In genomic region chr3:61593630-61594029, GRCh38 we compare ENCODE assay signal across 25 cellular contexts. TPM values are rescaled to one million over a fixed set of nuclear protein-coding genes. Genes with fewer than 3 reads are reported as not detected.
DNase-seq lines count a peak whose midpoint lies in the region; ATAC-seq and TF ChIP-seq lines count a peak whose summit lies in the region.
"Had no signal": no experiment of that assay in that cellular context is flagged by ENCODE, and none has a peak within 500 bp of the region (broad histone marks: within the 10 kb centered on the region; RNA-seq: fewer than 3 reads in every experiment).

No MANE protein-coding gene starts in this region.

- no peak overlapping the region for H2AFZ ChIP-seq in fibroblast of lung (ENCODE audit: low read length)

- in situ Hi-C loops in gastrocnemius medialis (cut with MboI; ENCODE audit: low sequenced_read_pairs in 4 of 4), result no loop called here

- H3K9me3 ChIP-seq in HEK293 (ENCODE audit: control insufficient read depth, insufficient read depth, low read depth, low read length) (no peaks in the 10 kb centered on the region), fibroblast of lung (ENCODE audit: control insufficient read depth, insufficient read depth, low read depth, low read length) (no peaks in the 10 kb centered on the region), gastrocnemius medialis (no peaks in the 10 kb centered on the region), MG63 (no peaks in the 10 kb centered on the region)
- H3K9me3 ChIP-seq: Caco-2 had no signal

- DNase-seq in SK-N-DZ (ENCODE audit: low spot score) (peak; percentile 16), fibroblast of lung (ENCODE audit: low read depth in 2 of 2) (no peak), gastrocnemius medialis (no peak), GM10266 (ENCODE audit: extremely low spot score) (no peak), MG63 (no peak), NCI-H82 (lab: John Stamatoyannopoulos, UW) (no peak)
- no peak for DNase-seq in activated CD8-positive, alpha-beta T cell treated with anti-CD3 and anti-CD28 coated beads for 36 hours
- DNase-seq: Caco-2; CD8-positive, alpha-beta T cell; DMS 273 treated with DMSO at 0.1 percent for 48 hours; DMS79 treated with DMSO at 0.1 percent for 48 hours; GF-D8; NCI-H1105 treated with DMSO at 0.1 percent for 48 hours; NCI-H146; NCI-H1930; NCI-H2107; NCI-H446; NCI-H524 treated with DMSO at 0.1 percent for 48 hours; SIG-M5 had no signal

- H3K4me1 Mint-ChIP-seq in activated CD8-positive, alpha-beta T cell treated with anti-CD3 and anti-CD28 coated beads for 36 hours (ENCODE audit: low read depth), result no peaks in the 10 kb centered on the region
- H3K4me1 Mint-ChIP-seq: B cell had no signal

- H3K27me3 ChIP-seq in fibroblast of lung (ENCODE audit: control insufficient read depth, insufficient read depth, low read length), result no peaks in the 10 kb centered on the region
- H3K27me3 ChIP-seq in gastrocnemius medialis, result no peaks in the 10 kb centered on the region
- no peaks in the 10 kb centered on the region for H3K27me3 ChIP-seq in MG63

- H4K20me1 ChIP-seq in fibroblast of lung (ENCODE audit: control insufficient read depth, extremely low read depth, insufficient read depth, low read length), result no peaks in the 10 kb centered on the region

- no peak for TF ChIP-seq POLR2A in gastrocnemius medialis (IDR thresholded peaks at IDR 0.05)

- H3K4me1 ChIP-seq in HEK293 (ENCODE audit: control insufficient read depth, insufficient read depth, low read length) (peaks cover 4% of the 10 kb centered on the region; the same call in 1 of the 2 replicates), fibroblast of lung (ENCODE audit: control insufficient read depth, extremely low read depth, insufficient read depth, low read length) (peaks cover 15% of the 10 kb centered on the region), gastrocnemius medialis (peaks cover 21 to 57% of the 10 kb centered on the region in 2 donors)
- H3K4me1 ChIP-seq: Caco-2 had no signal

- H3K27ac ChIP-seq in HEK293 (ENCODE audit: extremely low read depth, low read depth, low read length) (no peak overlapping the region), fibroblast of lung (ENCODE audit: insufficient read depth, low read length) (no peak overlapping the region), gastrocnemius medialis (peak overlapping the region; percentile 2 to 61 (median 54))
- H3K27ac ChIP-seq: C4-2B, RWPE1 had no signal

- H3K36me3 ChIP-seq in HEK293 (ENCODE audit: control insufficient read depth in 2 of 2, insufficient read depth in 1 of 2, low read length in 2 of 2), result no peaks in the 10 kb centered on the region
- H3K36me3 ChIP-seq in fibroblast of lung (ENCODE audit: control insufficient read depth, insufficient read depth, low read length), result no peaks in the 10 kb centered on the region
- H3K36me3 ChIP-seq in gastrocnemius medialis, result no peaks in the 10 kb centered on the region
- H3K36me3 ChIP-seq in MG63, result no peaks in the 10 kb centered on the region

- no peak for TF ChIP-seq CTCF in HEK293 (tag by site-specific recombination; IDR thresholded peaks at IDR 0.05)
- no peak for TF ChIP-seq CTCF in fibroblast of lung (conservative IDR thresholded peaks at IDR 0.05 in 1 of 2, IDR thresholded peaks at IDR 0.05 in 1 of 2; ENCODE audit: low read depth in 1 of 2, low read length in 2 of 2)
- TF ChIP-seq CTCF in gastrocnemius medialis (IDR thresholded peaks at IDR 0.05 in 4 of 5, conservative IDR thresholded peaks at IDR 0.05 in 1 of 5), result no peak
- TF ChIP-seq CTCF in activated CD8-positive, alpha-beta T cell treated with anti-CD3 and anti-CD28 coated beads for 36 hours (IDR thresholded peaks at IDR 0.05), result no peak
- no peak for TF ChIP-seq CTCF in GM10266 (IDR thresholded peaks at IDR 0.05; ENCODE audit: control insufficient read depth, insufficient read depth, low read depth, missing control alignments)

- H3K4me3 Mint-ChIP-seq in activated CD8-positive, alpha-beta T cell treated with anti-CD3 and anti-CD28 coated beads for 36 hours, result no peak overlapping the region
- H3K4me3 Mint-ChIP-seq: B cell; CD8-positive, alpha-beta T cell had no signal

- H3K27ac Mint-ChIP-seq in activated CD8-positive, alpha-beta T cell treated with anti-CD3 and anti-CD28 coated beads for 36 hours, result no peak overlapping the region
- H3K27ac Mint-ChIP-seq: B cell; CD8-positive, alpha-beta T cell had no signal

- no peak overlapping the region for H3K9ac ChIP-seq in fibroblast of lung (ENCODE audit: insufficient read depth, low read length)

- CTCF ChIA-PET in HEK293 (lab: Yijun Ruan, JAX), result no interaction called here
- CTCF ChIA-PET in activated CD8-positive, alpha-beta T cell treated with anti-CD3 and anti-CD28 coated beads for 36 hours (lab: Charles Lee), result no interaction called here

- intact Hi-C loops in gastrocnemius medialis (cut with DNase I; ENCODE audit: low total_unique reads), result no loop called here
- intact Hi-C loops in activated CD8-positive, alpha-beta T cell treated with anti-CD3 and anti-CD28 coated beads for 36 hours (cut with micrococcal nuclease), result no loop called here

- no peak for ATAC-seq in gastrocnemius medialis
- no peak for ATAC-seq in activated CD8-positive, alpha-beta T cell treated with anti-CD3 and anti-CD28 coated beads for 36 hours
- ATAC-seq: CD8-positive, alpha-beta T cell; K562; Panc1 had no signal

- H3K4me3 ChIP-seq in HEK293 (ENCODE audit: low read depth, low read length) (no peak overlapping the region), fibroblast of lung (replicated peaks in 1 of 4; ENCODE audit: control extremely low read depth in 1 of 4, insufficient read depth in 1 of 4, low read depth in 3 of 4, low read length in 4 of 4) (no peak overlapping the region), gastrocnemius medialis (no peak overlapping the region), MG63 (no peak overlapping the region)
- H3K4me3 ChIP-seq: K562 had no signal

- H3K36me3 Mint-ChIP-seq in activated CD8-positive, alpha-beta T cell treated with anti-CD3 and anti-CD28 coated beads for 36 hours (ENCODE audit: low read depth), result no peaks in the 10 kb centered on the region
- H3K36me3 Mint-ChIP-seq: CD8-positive, alpha-beta T cell had no signal

- peaks cover 25% of the 10 kb centered on the region for H3K79me2 ChIP-seq in fibroblast of lung (ENCODE audit: control insufficient read depth, insufficient read depth, low read length)

- H3K4me2 ChIP-seq in fibroblast of lung (ENCODE audit: extremely low read depth, insufficient read depth, low read length), result peak overlapping the region; percentile 97

- H3K27me3 Mint-ChIP-seq in activated CD8-positive, alpha-beta T cell treated with anti-CD3 and anti-CD28 coated beads for 36 hours, result no peaks in the 10 kb centered on the region

- no peaks in the 10 kb centered on the region for H3K9me3 Mint-ChIP-seq in activated CD8-positive, alpha-beta T cell treated with anti-CD3 and anti-CD28 coated beads for 36 hours
- H3K9me3 Mint-ChIP-seq: CD8-positive, alpha-beta T cell had no signal

- POLR2A ChIA-PET in HEK293 (lab: Yijun Ruan, JAX), result no interaction called here
- POLR2A ChIA-PET in activated CD8-positive, alpha-beta T cell treated with anti-CD3 and anti-CD28 coated beads for 36 hours (lab: Charles Lee), result no interaction called here

TF ChIP-seq in HEK293, 187 proteins besides CTCF, POLR2A, EP300 and RAD21:
- TF ChIP-seq ZNF148 (tag by site-specific recombination; IDR thresholded peaks at IDR 0.05; ENCODE audit: borderline replicate concordance) (no peak), PRDM6 (tag by site-specific recombination; IDR thresholded peaks at IDR 0.05) (peak; percentile 35; the same call in 1 of the 2 replicates)

RNA-seq across cellular contexts. Expression of gene PTPRG, which starts 32.3 kb away (rescaled TPM):
- polyA plus RNA-seq in SK-N-DZ (2014; cell fraction: cytosol; rRNA removed), result 8.7 and 12.5 TPM in 2 replicates
- polyA plus RNA-seq in SK-N-DZ (2014; cell fraction: nucleus; rRNA removed), result 6.6 and 7.0 TPM in 2 replicates
- total RNA-seq in fibroblast of lung (64.5 and 97.9 TPM in 2 replicates), gastrocnemius medialis (10 to 100 TPM; 21.1 to 54.2 (median 30.6) TPM)
- 31.7 and 67.0 TPM in 2 replicates for polyA plus RNA-seq in fibroblast of lung
- 22.6 and 47.6 TPM in 2 replicates for polyA plus RNA-seq in fibroblast of lung (2012)
- 68.2 and 98.8 TPM in 2 replicates for polyA minus RNA-seq in fibroblast of lung (ENCODE audit: low replicate concordance)
- total RNA-seq in activated CD8-positive, alpha-beta T cell treated with anti-CD3 and anti-CD28 coated beads for 36 hours, result not detected
- 3.1 and 6.1 TPM in 2 replicates for total RNA-seq in MG63 (2014; rRNA removed; shearing (Covaris generic); ENCODE audit: low replicate concordance)
- total RNA-seq: CD8-positive, alpha-beta T cell had no signal
- polyA plus RNA-seq: K562 had no signal

Comparison
In these comparisons a context has a peak if more than half of its experiments do, and no peak if none do; other contexts are left out.
1. H3K27ac ChIP-seq: peak in gastrocnemius medialis (4 of 4); none in HEK293 (single experiment) and fibroblast of lung (single experiment).